ENCODE assay signal across 8 cellular contexts in the genomic region with DNA sequence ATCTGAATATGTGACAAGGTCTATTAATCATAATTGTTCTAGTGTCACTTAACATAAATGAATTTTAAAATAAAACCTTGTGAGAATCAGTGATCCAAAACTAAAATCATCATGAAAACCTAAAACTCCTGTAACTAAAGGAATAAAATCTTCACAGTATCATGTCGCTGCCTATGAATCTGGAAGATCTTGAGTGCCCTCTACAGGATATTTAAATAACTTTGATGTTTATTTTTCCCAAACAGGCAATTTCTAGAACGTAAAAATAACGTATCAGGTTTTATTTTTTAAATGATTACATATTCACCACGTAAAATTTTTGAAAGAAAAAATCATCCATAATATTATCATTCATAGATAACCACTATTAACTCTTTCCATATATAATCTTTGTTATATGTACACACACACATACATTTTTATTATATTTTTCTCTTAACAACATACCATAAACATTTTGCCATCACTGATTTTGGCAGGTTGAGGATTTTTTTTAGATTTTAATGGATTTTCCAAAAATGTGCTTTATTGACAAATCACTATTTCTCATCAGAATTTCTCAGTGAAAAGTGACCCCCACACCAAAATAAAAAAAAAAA.
DNase-seq lines count a peak whose midpoint lies in the region; ATAC-seq and TF ChIP-seq lines count a peak whose summit lies in the region.

No MANE protein-coding gene starts in this region.

- no peak for ATAC-seq in thoracic aorta (ENCODE audit: insufficient number of reproducible peaks, low FRiP score, low read depth)
- no peak for ATAC-seq in GM18505 (IDR thresholded peaks at IDR 0.05; ENCODE audit: unreplicated experiment)
- no peak for ATAC-seq in HG02763 (IDR thresholded peaks at IDR 0.05; ENCODE audit: unreplicated experiment)

- H3K4me1 ChIP-seq in thoracic aorta (ENCODE audit: control insufficient read depth in 1 of 2, low read depth in 2 of 2): no peaks in the 10 kb centered on the region

- in situ Hi-C loops in G401 (cut with HindIII; ENCODE audit: low sequenced_read_pairs): no loop called here

- no peak for TF ChIP-seq POLR2A in GM18505 (IDR thresholded peaks at IDR 0.05; ENCODE audit: borderline replicate concordance, extremely low read depth, insufficient read depth, insufficient read length)

- no peak overlapping the region for H3K4me3 ChIP-seq in fibroblast of pulmonary artery (replicated peaks; ENCODE audit: low read depth, low read length)
- no peak overlapping the region for H3K4me3 ChIP-seq in thoracic aorta

- no peaks in the 10 kb centered on the region for H3K36me3 ChIP-seq in thoracic aorta

- no peak overlapping the region for H3K27ac ChIP-seq in thoracic aorta

- H3K9me3 ChIP-seq in thoracic aorta: no peaks in the 10 kb centered on the region

- TF ChIP-seq CTCF in fibroblast of pulmonary artery (IDR thresholded peaks at IDR 0.05; ENCODE audit: low read length, missing control alignments) (peak; percentile 51), thoracic aorta (IDR thresholded peaks at IDR 0.05) (peak; percentile 41)

- no peaks in the 10 kb centered on the region for H3K27me3 ChIP-seq in thoracic aorta (replicated peaks; ENCODE audit: insufficient read depth)

- DNase-seq in G401 (ENCODE audit: low spot score): peak; percentile 67
- peak; percentile 37 for DNase-seq in HT-29 (ENCODE audit: low spot score)
- DNase-seq in RPMI8226: peak; percentile 12
- peak; percentile 64 for DNase-seq in fibroblast of pulmonary artery (ENCODE audit: low read depth)
- no peak for DNase-seq in thoracic aorta (ENCODE audit: low spot score)
- no peak for DNase-seq in stimulated activated CD4-positive, alpha-beta T cell treated with anti-CD3 and anti-CD28 coated beads, Interleukin-1b, Interleukin-23, amount 100 ng/mL, for 48 hours

Comparison
In these comparisons a context has a peak if more than half of its experiments do, and no peak if none do; other contexts are left out.
1. DNase-seq: peak in G401 (single experiment), HT-29 (single experiment), RPMI8226 (single experiment) and fibroblast of pulmonary artery (single experiment); none in thoracic aorta (single experiment) and stimulated activated CD4-positive, alpha-beta T cell treated with anti-CD3 and anti-CD28 coated beads, Interleukin-1b, Interleukin-23, amount 100 ng/mL, for 48 hours (single experiment).